14 cellular contexts compared by ENCODE assay signal in genomic region chr2:26609839-26610277, GRCh38. TPM values are rescaled to one million over a fixed set of nuclear protein-coding genes. Genes with fewer than 3 reads are reported as not detected.
DNase-seq lines count a peak whose midpoint lies in the region; ATAC-seq, FAIRE-seq and TF ChIP-seq lines count a peak whose summit lies in the region.
"Had no signal": no experiment of that assay in that cellular context is flagged by ENCODE, and none has a peak within 500 bp of the region (broad histone marks: within the 10 kb centered on the region; RNA-seq: fewer than 3 reads in every experiment).

No MANE protein-coding gene starts in this region.

- H3K27me3 ChIP-seq in body of pancreas (no peaks in the 10 kb centered on the region), pancreas (no peaks in the 10 kb centered on the region)

- intact Hi-C loops in body of pancreas (cut with DNase I) (loop anchor here (5.0 kb wide), 1 partner anchor 132 kb away; no protein-coding TSS in a partner anchor), pancreas (cut with DNase I) (loop anchor here in 2 of 3 donors (5.0 kb wide), 1 partner anchor 132 kb away; no protein-coding TSS in a partner anchor)

- H3K4me1 ChIP-seq in body of pancreas (peaks cover 41% of the 10 kb centered on the region), pancreas (peaks cover 10 to 39% (median 22%) of the 10 kb centered on the region in 3 donors)
- H3K4me1 ChIP-seq: psoas muscle had no signal

- WGBS in body of pancreas, 2 donors = 35 to 74% methylated on average over 10 of the region's 10 CpGs
- 49 to 53% methylated on average over 10 of the region's 10 CpGs for WGBS in pancreas, 2 donors

- no peaks in the 10 kb centered on the region for H3K9me3 ChIP-seq in body of pancreas
- no peaks in the 10 kb centered on the region for H3K9me3 ChIP-seq in pancreas
- H3K9me3 ChIP-seq: psoas muscle had no signal

- TF ChIP-seq POLR2A in body of pancreas (IDR thresholded peaks at IDR 0.05) = no peak

- DNase-seq in DMS53 (lab: John Stamatoyannopoulos, UW) (peak; percentile 29), DMS53 treated with DMSO at 0.1 percent for 48 hours (lab: John Stamatoyannopoulos, UW; ENCODE audit: unreplicated experiment) (no peak), body of pancreas (peak in 3 of 4 donors; percentile 20 to 45 (median 39)), pancreas (no peak), retina (no peak)
- DNase-seq in Jurkat, Clone E6-1 (ENCODE audit: low read depth, low spot score) = peak; percentile 62
- DNase-seq: 8988T, NCI-H146, psoas muscle had no signal

- no peak for ATAC-seq in body of pancreas
- peak in 3 of 4 donors; percentile 6 to 54 (median 53) for ATAC-seq in pancreas
- no peak for ATAC-seq in HG03039 (IDR thresholded peaks at IDR 0.05; ENCODE audit: unreplicated experiment)
- no peak for ATAC-seq in GM21717 (IDR thresholded peaks at IDR 0.05; ENCODE audit: unreplicated experiment)
- ATAC-seq: psoas muscle had no signal

- H3K36me3 ChIP-seq in body of pancreas (replicated peaks in 1 of 2; ENCODE audit: insufficient read depth in 1 of 2, low read depth in 2 of 2) (no peaks in the 10 kb centered on the region), pancreas (no peaks in the 10 kb centered on the region)

- TF ChIP-seq CTCF in body of pancreas (IDR thresholded peaks at IDR 0.05) (no peak), pancreas (IDR thresholded peaks at IDR 0.05) (no peak)

- H3K4me3 ChIP-seq in Jurkat, Clone E6-1 (ENCODE audit: low read length) = no peak overlapping the region
- H3K4me3 ChIP-seq in body of pancreas (no peak overlapping the region), pancreas (no peak overlapping the region)
- H3K4me3 ChIP-seq: psoas muscle had no signal

- FAIRE-seq in pancreas (lab: Jason Lieb, UNC) = no peak
- FAIRE-seq: GM18507 had no signal

- H3K27ac ChIP-seq in body of pancreas (peak overlapping the region in 3 of 4 donors; percentile 39 to 55 (median 49)), pancreas (peak overlapping the region in 3 of 4 donors; percentile 19 to 68 (median 21))
- H3K27ac ChIP-seq: psoas muscle had no signal

RNA-seq across cellular contexts. Expression of gene CIB4, which starts 31.3 kb away (rescaled TPM):
- polyA plus RNA-seq in Jurkat, Clone E6-1 (2012; ENCODE audit: insufficient read depth, insufficient read length) = not detected
- not detected for total RNA-seq in body of pancreas
- under 1 TPM in 4 of 6 donors, not detected in 2; 0.19 to 0.62 (median 0.41) TPM for total RNA-seq in pancreas
- under 1 TPM in 1 of 2 donors, not detected in 1; 0.23 TPM for polyA plus RNA-seq in pancreas
- total RNA-seq: kidney epithelial cell; psoas muscle; T-helper 2 cell treated with Interferon-gamma antibody and Interleukin-4, amounts not matched to agents 100 ng/mL and 5 ng/mL, for 36 hours had no signal
- polyA plus RNA-seq: psoas muscle had no signal

Comparison
In these comparisons a context has a peak if more than half of its experiments do, and no peak if none do; other contexts are left out.
1. DNase-seq: peak in DMS53 (single experiment), Jurkat, Clone E6-1 (single experiment) and body of pancreas (3 of 4); none in DMS53 treated with DMSO at 0.1 percent for 48 hours (single experiment), pancreas (0 of 6) and retina (single experiment).
2. ATAC-seq: peak in pancreas (3 of 4); none in body of pancreas (single experiment), HG03039 (single experiment) and GM21717 (single experiment).